In the genomic region with DNA sequence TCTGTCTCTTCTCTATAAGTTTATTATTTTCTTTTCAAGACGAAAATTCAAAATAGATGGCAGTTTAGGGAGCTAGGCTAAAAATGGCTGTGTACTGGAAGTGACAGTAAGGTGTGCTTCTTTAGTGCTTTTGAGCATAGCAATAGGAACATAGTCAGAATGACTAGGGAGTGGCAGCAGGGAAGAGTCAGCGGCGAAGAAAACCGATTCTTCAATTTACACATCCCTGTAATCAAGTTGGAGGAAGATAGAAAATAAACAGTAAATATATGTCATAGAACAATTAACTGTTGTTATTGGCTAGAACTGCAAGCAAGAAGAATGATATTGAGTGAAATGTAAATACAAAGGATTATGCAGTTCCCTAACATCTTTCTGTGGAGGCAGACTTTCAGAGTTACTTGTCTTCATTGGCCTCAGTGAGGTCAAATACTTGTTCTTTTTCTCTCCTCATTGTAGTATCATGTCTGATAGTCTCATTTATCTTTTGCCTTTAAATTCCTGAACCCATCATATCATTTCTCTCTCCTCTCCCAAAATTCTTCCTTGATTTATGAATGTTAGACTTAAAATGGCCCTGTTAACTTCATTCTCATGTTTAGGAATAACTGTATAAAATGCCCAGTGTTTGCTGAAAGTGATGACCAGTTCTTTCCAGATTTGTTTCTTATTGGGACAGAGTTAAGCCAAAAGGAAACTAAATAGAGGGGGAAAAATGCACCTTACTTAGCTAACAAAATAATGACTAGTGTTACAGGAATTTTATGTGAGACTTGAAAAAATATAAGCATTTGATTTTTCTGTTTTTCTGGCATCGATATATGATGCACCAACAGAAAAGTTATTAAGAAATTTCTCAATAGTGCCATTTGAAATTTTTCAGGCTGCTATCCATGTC, we compare ENCODE assay signal across 1 cellular context.
A peak's percentile ranks its signal among the peaks of the same experiment; 100 is the strongest.
TF ChIP-seq lines count a peak whose summit lies in the region.

No MANE protein-coding gene starts in this region.

TF ChIP-seq in HEK293, 187 proteins besides CTCF, POLR2A, EP300 and RAD21:
- TF ChIP-seq, protein P1, sequence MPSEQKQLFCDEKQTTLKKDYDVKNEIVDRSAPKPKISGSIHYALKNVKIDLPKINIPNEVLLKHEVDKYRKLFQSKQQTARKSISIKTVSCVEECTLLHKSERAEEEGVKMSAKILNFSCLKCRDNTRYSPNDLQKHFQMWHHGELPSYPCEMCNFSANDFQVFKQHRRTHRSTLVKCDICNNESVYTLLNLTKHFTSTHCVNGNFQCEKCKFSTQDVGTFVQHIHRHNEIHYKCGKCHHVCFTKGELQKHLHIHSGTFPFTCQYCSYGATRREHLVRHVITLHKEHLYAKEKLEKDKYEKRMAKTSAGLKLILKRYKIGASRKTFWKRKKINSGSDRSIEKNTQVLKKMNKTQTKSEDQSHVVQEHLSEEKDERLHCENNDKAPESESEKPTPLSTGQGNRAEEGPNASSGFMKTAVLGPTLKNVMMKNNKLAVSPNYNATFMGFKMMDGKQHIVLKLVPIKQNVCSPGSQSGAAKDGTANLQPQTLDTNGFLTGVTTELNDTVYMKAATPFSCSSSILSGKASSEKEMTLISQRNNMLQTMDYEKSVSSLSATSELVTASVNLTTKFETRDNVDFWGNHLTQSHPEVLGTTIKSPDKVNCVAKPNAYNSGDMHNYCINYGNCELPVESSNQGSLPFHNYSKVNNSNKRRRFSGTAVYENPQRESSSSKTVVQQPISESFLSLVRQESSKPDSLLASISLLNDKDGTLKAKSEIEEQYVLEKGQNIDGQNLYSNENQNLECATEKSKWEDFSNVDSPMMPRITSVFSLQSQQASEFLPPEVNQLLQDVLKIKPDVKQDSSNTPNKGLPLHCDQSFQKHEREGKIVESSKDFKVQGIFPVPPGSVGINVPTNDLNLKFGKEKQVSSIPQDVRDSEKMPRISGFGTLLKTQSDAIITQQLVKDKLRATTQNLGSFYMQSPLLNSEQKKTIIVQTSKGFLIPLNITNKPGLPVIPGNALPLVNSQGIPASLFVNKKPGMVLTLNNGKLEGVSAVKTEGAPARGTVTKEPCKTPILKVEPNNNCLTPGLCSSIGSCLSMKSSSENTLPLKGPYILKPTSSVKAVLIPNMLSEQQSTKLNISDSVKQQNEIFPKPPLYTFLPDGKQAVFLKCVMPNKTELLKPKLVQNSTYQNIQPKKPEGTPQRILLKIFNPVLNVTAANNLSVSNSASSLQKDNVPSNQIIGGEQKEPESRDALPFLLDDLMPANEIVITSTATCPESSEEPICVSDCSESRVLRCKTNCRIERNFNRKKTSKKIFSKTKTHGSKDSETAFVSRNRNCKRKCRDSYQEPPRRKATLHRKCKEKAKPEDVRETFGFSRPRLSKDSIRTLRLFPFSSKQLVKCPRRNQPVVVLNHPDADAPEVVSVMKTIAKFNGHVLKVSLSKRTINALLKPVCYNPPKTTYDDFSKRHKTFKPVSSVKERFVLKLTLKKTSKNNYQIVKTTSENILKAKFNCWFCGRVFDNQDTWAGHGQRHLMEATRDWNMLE (tag by site-specific recombination; conservative IDR thresholded peaks at IDR 0.05; ENCODE audit: low read depth) = no peak
- peak; percentile 84 for TF ChIP-seq ZBTB17 (tag by site-specific recombination; IDR thresholded peaks at IDR 0.05)
- no peak for TF ChIP-seq KLF8 (tag by site-specific recombination; IDR thresholded peaks at IDR 0.05)
- TF ChIP-seq ZNF623 (tag by site-specific recombination; IDR thresholded peaks at IDR 0.05) = no peak
